ENCODE assay signal across 8 cellular contexts in the genomic region with DNA sequence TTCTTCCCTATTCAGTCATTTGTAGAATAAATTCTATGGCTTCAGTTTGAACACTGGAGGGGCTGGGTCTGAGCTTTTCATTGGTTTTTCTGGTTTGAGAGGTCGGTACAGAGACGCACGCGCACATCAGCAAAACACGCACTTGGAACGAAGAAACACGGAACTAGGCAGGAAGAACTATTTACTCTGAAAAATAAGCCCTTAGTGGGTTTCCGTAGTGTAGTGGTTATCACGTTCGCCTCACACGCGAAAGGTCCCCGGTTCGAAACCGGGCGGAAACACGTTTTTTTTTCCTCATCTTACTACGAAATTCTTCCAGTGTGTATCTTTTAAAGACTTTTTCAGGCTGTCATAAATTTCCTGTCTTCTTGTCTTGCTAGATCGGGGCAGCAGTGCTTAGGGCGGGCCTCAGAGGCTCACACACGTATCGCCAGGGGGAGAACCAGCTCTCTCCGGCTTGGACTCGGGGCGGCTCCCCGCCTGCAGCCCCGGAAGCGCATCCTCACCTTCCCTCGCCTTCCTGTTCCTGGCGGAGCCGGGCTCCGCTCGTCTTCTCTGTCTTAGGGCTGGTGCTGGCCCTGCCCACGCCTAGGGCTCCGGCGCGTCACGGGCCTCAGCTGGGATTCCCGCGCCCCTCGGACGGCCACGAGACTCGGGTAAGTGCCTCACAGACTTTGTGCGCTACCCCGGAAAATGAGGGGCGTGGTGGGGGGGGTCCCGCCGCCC. TPM values are rescaled to one million over a fixed set of nuclear protein-coding genes. Genes with fewer than 3 reads are reported as not detected.
DNase-seq lines count a peak whose midpoint lies in the region; ATAC-seq and TF ChIP-seq lines count a peak whose summit lies in the region.

Gene HMGN4 (plus strand): TSS at position 521 of the 726 bp plus-strand sequence. CDS start 6,841 bp downstream, outside the sequence.

- peak within 1 kb of the TSS; percentile 92 to 99 for H3K27ac ChIP-seq in ascending aorta

- ATAC-seq in GM18505 (IDR thresholded peaks at IDR 0.05; ENCODE audit: unreplicated experiment) (peak; percentile 52), HG02973 (IDR thresholded peaks at IDR 0.05; ENCODE audit: unreplicated experiment) (peak; percentile 55)

- peak; percentile 84 for TF ChIP-seq POLR2A in GM18505 (IDR thresholded peaks at IDR 0.05; ENCODE audit: borderline replicate concordance, extremely low read depth, insufficient read depth, insufficient read length)

- intact Hi-C loops in ascending aorta (cut with DNase I): loop anchor here (1.0 to 10.0 kb wide), 7 partner anchors 15 to 363 kb away; a partner anchor contains a TSS

- DNase-seq in NCI-H2029 treated with DMSO at 0.1 percent for 48 hours (lab: John Stamatoyannopoulos, UW) (peak; percentile 98), T-helper 22 cell (ENCODE audit: low read depth) (peak; percentile 72), ascending aorta (ENCODE audit: low spot score in 2 of 2) (peak in 1 of 2 donors; percentile 90), hepatic stellate cell (ENCODE audit: low spot score) (peak; percentile 75), retinal pigment epithelial cell (ENCODE audit: low read depth) (peak; percentile 74), cortex of kidney (lab: John Stamatoyannopoulos, UW) (no peak)

- TF ChIP-seq CTCF in ascending aorta (IDR thresholded peaks at IDR 0.05) (peak in 1 of 3 experiments; percentile 12), retinal pigment epithelial cell (conservative IDR thresholded peaks at IDR 0.05; ENCODE audit: low read depth, low read length) (no peak)

- H3K36me3 ChIP-seq in ascending aorta: peaks cover 0 to 10% of the 10 kb centered on the region in 2 donors

- no peaks in the 10 kb centered on the region for H3K9me3 ChIP-seq in ascending aorta

- H3K27me3 ChIP-seq in ascending aorta: no peaks in the 10 kb centered on the region

- H3K4me3 ChIP-seq in ascending aorta (peak within 1 kb of the TSS; percentile 89 to 98), retinal pigment epithelial cell (ENCODE audit: low read length) (peak within 1 kb of the TSS; percentile 76)

- peaks cover 5 to 32% of the 10 kb centered on the region in 2 donors for H3K4me1 ChIP-seq in ascending aorta

RNA-seq across cellular contexts. Expression of gene HMGN4, which starts in this region (rescaled TPM):
- total RNA-seq in ascending aorta: 20.6 TPM
